ENCODE assay signal across 24 cellular contexts in the genomic region with DNA sequence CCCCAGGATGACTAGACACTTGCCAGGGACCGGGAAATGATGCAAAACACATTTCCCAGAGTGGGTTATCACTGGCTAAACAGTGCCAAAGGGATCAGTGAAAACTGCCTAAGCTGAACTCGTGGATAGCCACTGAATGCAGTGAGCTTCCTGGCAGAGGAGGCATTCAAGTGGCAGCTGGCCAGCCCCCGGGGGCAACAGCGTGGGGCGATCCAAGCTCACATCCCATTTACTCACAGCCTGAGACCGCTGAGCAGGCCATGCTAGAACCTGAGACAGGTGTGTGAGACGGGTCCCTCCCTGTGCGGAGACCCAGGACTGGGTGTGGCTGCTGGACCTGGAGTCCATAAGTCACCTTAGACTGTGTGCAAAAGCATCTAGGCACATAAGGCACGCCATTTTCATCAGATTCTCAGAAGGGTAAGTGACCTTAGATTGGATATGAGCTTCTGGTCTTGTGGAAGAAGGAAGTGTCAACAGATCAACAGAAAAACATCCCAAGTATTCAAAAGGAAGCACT. TPM values are rescaled to one million over a fixed set of nuclear protein-coding genes. Genes with fewer than 3 reads are reported as not detected.
"Had no signal": no experiment of that assay in that cellular context is flagged by ENCODE, and none has a peak within 500 bp of the region (broad histone marks: within the 10 kb centered on the region; RNA-seq: fewer than 3 reads in every experiment).

No MANE protein-coding gene starts in this region.

- H3K27ac ChIP-seq: KMS-11 had no signal

- H3K9me3 Mint-ChIP-seq: IgD-negative memory B cell had no signal

- DNase-seq: Kasumi-1, MM.1S, NCI-H1092 treated with DMSO at 0.1 percent for 48 hours, NCI-H1436, NCI-H187, NCI-H2029, NCI-H2081 treated with DMSO at 0.1 percent for 48 hours, NCI-H2171, NCI-H226, NCI-H446, NCI-H510A, NCI-H524 treated with DMSO at 0.1 percent for 48 hours, NCI-H69, NCI-H774, Right ventricle myocardium superior, RPMI8226, SK-N-SH had no signal

- H3K4me1 Mint-ChIP-seq: IgD-negative memory B cell had no signal

- H3K4me3 ChIP-seq: K562 had no signal

- H3K9me3 ChIP-seq: SK-N-SH had no signal

- ATAC-seq: HepG2, K562 had no signal

- H3K27ac Mint-ChIP-seq: IgD-negative memory B cell had no signal

- H3K27me3 Mint-ChIP-seq: IgD-negative memory B cell had no signal

- H3K4me3 Mint-ChIP-seq: IgD-negative memory B cell had no signal

RNA-seq across cellular contexts. Expression of a gene that starts 51.9 kb away (rescaled TPM):
- total RNA-seq: HT1080, K562, M059J, Right ventricle myocardium superior, SK-MEL-5 had no signal
